ENCODE assay signal across 8 cellular contexts in genomic region chr3:39177708-39178332, GRCh38. TPM values are rescaled to one million over a fixed set of nuclear protein-coding genes. Genes with fewer than 3 reads are reported as not detected.
DNase-seq lines count a peak whose midpoint lies in the region; ATAC-seq and TF ChIP-seq lines count a peak whose summit lies in the region.

No MANE protein-coding gene starts in this region.

- peaks cover 22% of the 10 kb centered on the region for H3K27me3 Mint-ChIP-seq in endothelial cell (ENCODE audit: unreplicated experiment)

- TF ChIP-seq CTCF in endothelial cell (IDR thresholded peaks at IDR 0.05; ENCODE audit: unreplicated experiment), result no peak

- H3K4me1 Mint-ChIP-seq in endothelial cell (ENCODE audit: unreplicated experiment), result peaks cover 35% of the 10 kb centered on the region

- peaks cover 9% of the 10 kb centered on the region for H3K36me3 Mint-ChIP-seq in endothelial cell (ENCODE audit: low read depth, unreplicated experiment)

- no peaks in the 10 kb centered on the region for H3K9me3 Mint-ChIP-seq in endothelial cell (ENCODE audit: unreplicated experiment)

- peak overlapping the region; percentile 47 for H3K4me3 Mint-ChIP-seq in endothelial cell (ENCODE audit: unreplicated experiment)

- ATAC-seq in HG02763 (IDR thresholded peaks at IDR 0.05; ENCODE audit: unreplicated experiment) (peak; percentile 39), HG03378 (IDR thresholded peaks at IDR 0.05; ENCODE audit: unreplicated experiment) (no peak)

- H3K27ac Mint-ChIP-seq in endothelial cell (ENCODE audit: unreplicated experiment), result peak overlapping the region; percentile 97

- DNase-seq in ELR (ENCODE audit: low read depth), result peak; percentile 94
- peak; percentile 79 for DNase-seq in NOMO-1 treated with dmso at 0.1 percent for 144 hours (lab: John Stamatoyannopoulos, UW; ENCODE audit: unreplicated experiment)
- DNase-seq in activated CD8-positive, alpha-beta memory T cell treated with anti-CD3 and anti-CD28 coated beads, Interleukin-2, amount 50 U/mL, for 24 hours (ENCODE audit: extremely low read depth), result peak; percentile 36
- DNase-seq in endothelial cell (ENCODE audit: low spot score), result peak; percentile 71
- peak; percentile 95 for DNase-seq in mesenteric fat pad (ENCODE audit: low spot score)
- DNase-seq in stimulated activated CD8-positive, alpha-beta memory T cell treated with anti-CD3 and anti-CD28 coated beads, Interleukin-12 subunit alpha, Interleukin-12 subunit beta, amount 100 ng/mL, for 24 hours (ENCODE audit: extremely low read depth), result peak; percentile 44

RNA-seq across cellular contexts. Expression of gene XIRP1, which starts 14.6 kb away (rescaled TPM):
- 0.21 TPM for total RNA-seq in endothelial cell (ENCODE audit: unreplicated experiment)
- total RNA-seq in mesenteric fat pad, result 0.10 TPM

RNA-seq across cellular contexts. Expression of gene CSRNP1, which starts 24.4 kb away (rescaled TPM):
- 20.8 TPM for total RNA-seq in endothelial cell (ENCODE audit: unreplicated experiment)
- 130 TPM for total RNA-seq in mesenteric fat pad

Comparison
In these comparisons a context has a peak if more than half of its experiments do, and no peak if none do; other contexts are left out.
1. DNase-seq: peak in every context shown above with its lines; median percentile 95 in mesenteric fat pad; 94 in ELR; 79 in NOMO-1 treated with dmso at 0.1 percent for 144 hours; 71 in endothelial cell; 44 in stimulated activated CD8-positive, alpha-beta memory T cell treated with anti-CD3 and anti-CD28 coated beads, Interleukin-12 subunit alpha, Interleukin-12 subunit beta, amount 100 ng/mL, for 24 hours; 36 in activated CD8-positive, alpha-beta memory T cell treated with anti-CD3 and anti-CD28 coated beads, Interleukin-2, amount 50 U/mL, for 24 hours.